ENCODE assay signal across 29 cellular contexts in genomic region chrX:110136136-110136535, GRCh38.
"Had no signal": no experiment of that assay in that cellular context is flagged by ENCODE, and none has a peak within 500 bp of the region (broad histone marks: within the 10 kb centered on the region; RNA-seq: fewer than 3 reads in every experiment).

No MANE protein-coding gene starts in this region.

- H3K79me2 ChIP-seq: hepatocyte had no signal

- H3K4me1 ChIP-seq: colonic mucosa, esophagus squamous epithelium had no signal

- H3K27me3 ChIP-seq: brain microvascular endothelial cell, colonic mucosa, esophagus squamous epithelium, hepatocyte had no signal

- H3K27ac ChIP-seq: brain microvascular endothelial cell, colonic mucosa, epithelial cell of prostate, esophagus squamous epithelium, heart right ventricle, hepatocyte, VCaP had no signal

- H3K9me3 ChIP-seq: colonic mucosa, esophagus squamous epithelium, heart right ventricle had no signal

- ATAC-seq: activated naive CD4-positive, alpha-beta T cell treated with anti-CD3 and anti-CD28 coated beads, Interleukin-2, amount 50 U/mL, for 72 hours; activated T-cell treated with anti-CD3 and anti-CD28 coated beads, Interleukin-2, amount 50 U/mL, for 72 hours; heart right ventricle; WTC11 had no signal

- H3K4me3 ChIP-seq: colonic mucosa, esophagus squamous epithelium, heart right ventricle, hepatocyte had no signal

- DNase-seq: activated CD4-positive, alpha-beta memory T cell treated with anti-CD3 and anti-CD28 coated beads, Interleukin-2, amount 10 ng/mL, durations not matched to agents 7 days and 5 days; activated CD4-positive, alpha-beta T cell treated with anti-CD3 and anti-CD28 coated beads for 1 hour; activated CD4-positive, alpha-beta T cell treated with anti-CD3 and anti-CD28 coated beads for 4 hours; activated CD4-positive, alpha-beta T cell treated with anti-CD3 and anti-CD28 coated beads, Interleukin-2, amount 10 ng/mL, durations not matched to agents 7 days and 5 days; activated CD4-positive, alpha-beta T cell treated with anti-CD3 and anti-CD28 coated beads, Interleukin-2, amount 50 U/mL, for 4 hours; activated CD8-positive, alpha-beta memory T cell treated with anti-CD3 and anti-CD28 coated beads, Interleukin-2, amount 50 U/mL, for 48 hours; activated gamma-delta T cell; activated naive CD4-positive, alpha-beta T cell; activated naive CD4-positive, alpha-beta T cell treated with anti-CD3 and anti-CD28 coated beads, Interleukin-2, amount 10 ng/mL, durations not matched to agents 7 days and 5 days; activated naive CD8-positive, alpha-beta T cell treated with anti-CD3 and anti-CD28 coated beads, Interleukin-2, amount 10 ng/mL, durations not matched to agents 7 days and 5 days; activated T-cell treated with anti-CD3 and anti-CD28 coated beads for 4 hours; activated T-cell treated with anti-CD3 and anti-CD28 coated beads, Interleukin-2, amount 50 U/mL, for 24 hours; activated T-cell treated with anti-CD3 and anti-CD28 coated beads, Interleukin-2, amount 50 U/mL, for 72 hours; amniotic stem cell; anterior cingulate cortex; brain microvascular endothelial cell; caudate nucleus; cerebellar nuclear complex; colonic mucosa; effector CD8-positive, alpha-beta T cell; esophagus squamous epithelium; foreskin fibroblast; heart right ventricle; T-helper 2 cell had no signal

- H3K36me3 ChIP-seq: brain microvascular endothelial cell, colonic mucosa, esophagus squamous epithelium, heart right ventricle had no signal

- H2AFZ ChIP-seq: hepatocyte had no signal
